9 cellular contexts compared by ENCODE assay signal in the genomic region with DNA sequence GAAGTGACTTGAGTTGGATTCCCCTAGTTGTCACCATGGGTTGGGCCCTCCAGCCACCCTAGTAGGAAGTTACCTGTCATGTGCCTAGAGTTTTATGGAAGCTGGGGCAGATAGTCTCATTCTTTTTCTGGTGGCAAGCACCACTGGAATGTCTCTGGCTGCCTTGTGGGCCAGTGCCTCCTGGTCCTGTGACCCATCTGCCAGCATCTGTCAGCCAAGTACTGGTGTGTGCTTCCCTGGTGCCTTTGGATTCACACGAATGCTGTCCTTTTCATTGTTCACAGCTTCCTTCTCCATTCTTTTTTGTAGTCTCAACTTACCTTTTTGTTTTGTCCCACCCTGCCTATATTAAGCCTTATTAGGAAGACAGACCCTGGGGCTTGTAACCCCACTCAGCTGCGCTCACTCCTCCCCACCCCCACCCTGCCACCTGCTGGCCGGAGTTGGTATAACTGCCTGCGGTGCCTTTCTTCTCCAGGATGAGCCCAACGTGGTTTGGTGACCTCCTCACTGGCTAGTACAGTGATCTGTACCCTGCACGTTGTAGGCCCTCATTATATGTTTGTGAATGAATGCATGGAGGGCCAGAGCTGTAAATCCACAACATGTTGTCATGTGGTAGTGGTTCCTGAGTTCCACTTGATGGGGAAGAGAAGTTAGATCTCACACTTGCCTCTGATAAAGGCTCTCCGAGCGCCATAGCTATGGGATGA.
A peak's percentile ranks its signal among the peaks of the same experiment; 100 is the strongest.
DNase-seq lines count a peak whose midpoint lies in the region; ATAC-seq and TF ChIP-seq lines count a peak whose summit lies in the region.
"Had no signal": no experiment of that assay in that cellular context is flagged by ENCODE, and none has a peak within 500 bp of the region (broad histone marks: within the 10 kb centered on the region; RNA-seq: fewer than 3 reads in every experiment).

No MANE protein-coding gene starts in this region.

- no peak overlapping the region for H3K4me3 ChIP-seq in Karpas-422 (ENCODE audit: low read length)
- H3K4me3 ChIP-seq: SK-N-MC had no signal

- peak; percentile 97 for TF ChIP-seq CTCF in VCaP (conservative IDR thresholded peaks at IDR 0.05)

- H3K9me3 ChIP-seq in Karpas-422 (ENCODE audit: low read length), result no peaks in the 10 kb centered on the region

- H3K9me2 ChIP-seq in Karpas-422 (replicated peaks; ENCODE audit: insufficient read depth, low read length), result no peaks in the 10 kb centered on the region

- H4K20me1 ChIP-seq in Karpas-422 (ENCODE audit: insufficient read depth, low read depth, low read length), result peaks cover 4% of the 10 kb centered on the region; the same call in 1 of the 2 replicates

- H3K27ac ChIP-seq in Karpas-422 (ENCODE audit: low read length) (no peak overlapping the region), VCaP (no peak overlapping the region)
- H3K27ac ChIP-seq: SK-N-MC had no signal

- no peak overlapping the region for H3K4me2 ChIP-seq in Karpas-422 (ENCODE audit: low read depth, low read length, poor library complexity, severe bottlenecking)

- H3K27me3 ChIP-seq in Karpas-422 (ENCODE audit: low read length), result no peaks in the 10 kb centered on the region

- no peaks in the 10 kb centered on the region for H3K79me2 ChIP-seq in Karpas-422 (ENCODE audit: low read length)

- H2AFZ ChIP-seq in Karpas-422 (ENCODE audit: low read length), result no peak overlapping the region

- no peaks in the 10 kb centered on the region for H3K36me3 ChIP-seq in Karpas-422 (ENCODE audit: insufficient read depth, low read length)

- ATAC-seq in GM18867 (IDR thresholded peaks at IDR 0.05; ENCODE audit: unreplicated experiment), result no peak

- DNase-seq in DMS 273 (lab: John Stamatoyannopoulos, UW; ENCODE audit: unreplicated experiment) (peak; percentile 75), Karpas-422 (peak; percentile 84), cerebellum (ENCODE audit: low spot score) (peak; percentile 85), medulla oblongata (ENCODE audit: extremely low spot score) (peak; percentile 38), KG1 (lab: John Stamatoyannopoulos, UW) (no peak)
- DNase-seq in stimulated activated CD8-positive, alpha-beta memory T cell treated with anti-CD3 and anti-CD28 coated beads, Interleukin-7, amount 100 ng/mL, for 1 hour (ENCODE audit: low read depth in 2 of 2), result peak; percentile 20 to 31

- H3K9ac ChIP-seq in Karpas-422 (ENCODE audit: low read length), result no peak overlapping the region

- H3K4me1 ChIP-seq in Karpas-422 (ENCODE audit: low read length), result no peaks in the 10 kb centered on the region; the same call in 1 of the 2 replicates
